In the genomic region with DNA sequence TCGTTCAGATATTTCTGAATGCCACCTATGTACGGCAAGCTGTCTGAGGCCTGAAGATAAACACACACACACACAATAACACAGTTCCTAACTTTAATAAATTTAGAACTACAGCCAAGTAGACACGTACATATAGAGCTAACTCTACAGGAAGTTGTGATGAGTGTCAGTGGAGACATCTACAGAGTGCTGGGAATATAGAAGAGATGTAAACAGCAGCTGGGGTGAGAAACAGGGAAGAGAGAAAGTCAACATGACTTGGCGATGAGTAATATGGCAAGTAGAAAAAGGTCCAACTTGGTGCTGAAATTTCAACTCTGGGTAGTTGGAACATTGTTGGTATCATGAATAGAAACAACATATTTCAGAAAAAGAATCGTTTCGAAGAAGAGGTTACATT, we compare ENCODE assay signal across 1 cellular context.
TF ChIP-seq lines count a peak whose summit lies in the region.

No MANE protein-coding gene starts in this region.

TF ChIP-seq in IMR-90, 13 proteins besides CTCF, POLR2A, EP300 and RAD21 (continued from another document):
- TF ChIP-seq NFE2L2 (IDR thresholded peaks at IDR 0.05; ENCODE audit: low read depth, low read length) (no peak), MAZ (IDR thresholded peaks at IDR 0.05; ENCODE audit: borderline replicate concordance, low read depth, low read length) (no peak), RFX5 (IDR thresholded peaks at IDR 0.05; ENCODE audit: low read depth, low read length) (no peak), SMC3 (IDR thresholded peaks at IDR 0.05; ENCODE audit: low read depth, low read length) (no peak), BHLHE40 (IDR thresholded peaks at IDR 0.05; ENCODE audit: low read depth, low read length) (no peak), CEBPB (IDR thresholded peaks at IDR 0.05; ENCODE audit: low read depth, low read length) (no peak), CHD1 (IDR thresholded peaks at IDR 0.05; ENCODE audit: low read depth, low read length) (no peak), MAFK (IDR thresholded peaks at IDR 0.05; ENCODE audit: low read depth, low read length) (no peak)
- TF ChIP-seq, protein P1, sequence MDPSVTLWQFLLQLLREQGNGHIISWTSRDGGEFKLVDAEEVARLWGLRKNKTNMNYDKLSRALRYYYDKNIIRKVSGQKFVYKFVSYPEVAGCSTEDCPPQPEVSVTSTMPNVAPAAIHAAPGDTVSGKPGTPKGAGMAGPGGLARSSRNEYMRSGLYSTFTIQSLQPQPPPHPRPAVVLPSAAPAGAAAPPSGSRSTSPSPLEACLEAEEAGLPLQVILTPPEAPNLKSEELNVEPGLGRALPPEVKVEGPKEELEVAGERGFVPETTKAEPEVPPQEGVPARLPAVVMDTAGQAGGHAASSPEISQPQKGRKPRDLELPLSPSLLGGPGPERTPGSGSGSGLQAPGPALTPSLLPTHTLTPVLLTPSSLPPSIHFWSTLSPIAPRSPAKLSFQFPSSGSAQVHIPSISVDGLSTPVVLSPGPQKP (IDR thresholded peaks at IDR 0.05; ENCODE audit: borderline replicate concordance, low read depth, low read length), result no peak
